ENCODE assay signal across 6 cellular contexts in the genomic region with DNA sequence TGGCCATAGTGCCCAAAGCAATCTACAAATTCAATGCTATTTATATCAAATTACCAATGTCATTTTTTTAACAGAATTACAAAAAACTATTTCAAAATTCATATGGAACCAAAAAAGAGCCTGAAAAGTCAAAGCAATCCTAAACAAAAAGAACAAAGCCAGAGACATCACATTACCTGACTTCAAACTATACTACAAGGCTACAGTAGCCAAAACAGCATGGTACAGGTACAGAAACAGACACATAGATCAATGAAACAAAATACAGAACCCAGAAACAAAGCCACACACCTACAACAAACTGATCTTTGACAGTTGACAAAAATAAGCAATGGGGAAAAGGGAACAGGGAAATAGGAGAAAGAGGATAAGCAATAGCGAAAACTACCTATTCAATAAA.
"Had no signal": no experiment of that assay in that cellular context is flagged by ENCODE, and none has a peak within 500 bp of the region (broad histone marks: within the 10 kb centered on the region; RNA-seq: fewer than 3 reads in every experiment).

No MANE protein-coding gene starts in this region.

- DNase-seq: IMR-90, KBM-7, KG1 had no signal

- H3K4me3 ChIP-seq: K562 had no signal

- H3K27ac ChIP-seq: HL-60, KMS-11 had no signal
